In genomic region chr11:44600739-44601416, GRCh38 we compare ENCODE assay signal across 8 cellular contexts. TPM values are rescaled to one million over a fixed set of nuclear protein-coding genes. Genes with fewer than 3 reads are reported as not detected.
A peak's percentile ranks its signal among the peaks of the same experiment; 100 is the strongest.
DNase-seq lines count a peak whose midpoint lies in the region; ATAC-seq, FAIRE-seq and TF ChIP-seq lines count a peak whose summit lies in the region.

No MANE protein-coding gene starts in this region.

- no peaks in the 10 kb centered on the region for H3K27me3 ChIP-seq in SU-DHL-6 (ENCODE audit: low read length)
- no peaks in the 10 kb centered on the region for H3K27me3 ChIP-seq in osteoblast (ENCODE audit: insufficient read depth, low read length)

- peaks cover 30% of the 10 kb centered on the region for H3K4me1 ChIP-seq in osteoblast (ENCODE audit: insufficient read depth, low read length)
- H3K4me1 ChIP-seq in kidney (ENCODE audit: control insufficient read depth in 1 of 2, insufficient read depth in 1 of 2, low read depth in 1 of 2, low read length in 2 of 2): no peaks in the 10 kb centered on the region

- TF ChIP-seq CTCF in SU-DHL-6 (IDR thresholded peaks at IDR 0.05; ENCODE audit: insufficient read depth, low read length, poor library complexity, severe bottlenecking) (no peak), osteoblast (IDR thresholded peaks at IDR 0.05; ENCODE audit: extremely low read depth, low read depth, low read length) (no peak), kidney (IDR thresholded peaks at IDR 0.05; ENCODE audit: borderline replicate concordance, extremely low read depth, insufficient read depth) (no peak)

- H3K36me3 ChIP-seq in SU-DHL-6 (ENCODE audit: low read length) (no peaks in the 10 kb centered on the region), osteoblast (ENCODE audit: insufficient read depth, low read length) (peaks cover 9% of the 10 kb centered on the region), kidney (ENCODE audit: control insufficient read depth in 1 of 2, insufficient read depth in 2 of 2, low read length in 2 of 2) (peaks cover 0 to 2% of the 10 kb centered on the region in 2 donors)

- H3K4me2 ChIP-seq in SU-DHL-6 (ENCODE audit: low read depth, low read length, poor library complexity, severe bottlenecking) (peak overlapping the region; percentile 58), osteoblast (ENCODE audit: insufficient read depth, low read length) (no peak overlapping the region)

- H3K27ac ChIP-seq in SU-DHL-6 (ENCODE audit: low read depth, low read length) (peak overlapping the region; percentile 90), osteoblast (ENCODE audit: low read depth, low read length) (no peak overlapping the region), kidney (ENCODE audit: low read depth in 2 of 2, low read length in 2 of 2) (no peak overlapping the region)

- H3K9ac ChIP-seq in SU-DHL-6 (ENCODE audit: low read length) (peak overlapping the region; percentile 51; the same call in 1 of the 2 replicates), kidney (ENCODE audit: low read length in 2 of 2) (no peak overlapping the region)

- H2AFZ ChIP-seq in SU-DHL-6 (ENCODE audit: low read depth, low read length, severe bottlenecking) (no peak overlapping the region), osteoblast (ENCODE audit: low read length) (no peak overlapping the region)

- no peaks in the 10 kb centered on the region for H3K9me2 ChIP-seq in SU-DHL-6 (replicated peaks; ENCODE audit: insufficient read depth, low read length)

- FAIRE-seq in kidney (lab: Jason Lieb, UNC): no peak

- H3K4me3 ChIP-seq in SU-DHL-6 (ENCODE audit: insufficient read depth, low read length, poor library complexity, severe bottlenecking): no peak overlapping the region
- no peak overlapping the region for H3K4me3 ChIP-seq in osteoblast (ENCODE audit: insufficient read depth, low read length)
- no peak overlapping the region for H3K4me3 ChIP-seq in kidney (ENCODE audit: low read length in 2 of 2)

- ATAC-seq in GM18909 (IDR thresholded peaks at IDR 0.05; ENCODE audit: poor library complexity, unreplicated experiment): peak; percentile 37
- peak; percentile 16 for ATAC-seq in HG02852 (IDR thresholded peaks at IDR 0.05; ENCODE audit: unreplicated experiment)

- H4K20me1 ChIP-seq in SU-DHL-6 (ENCODE audit: low read depth, low read length) (no peaks in the 10 kb centered on the region), osteoblast (ENCODE audit: insufficient read depth, low read length) (no peaks in the 10 kb centered on the region)

- H3F3A ChIP-seq in SU-DHL-6 (ENCODE audit: insufficient read depth): peaks cover 10% of the 10 kb centered on the region; the same call in 1 of the 2 replicates

- no peaks in the 10 kb centered on the region for H3K79me2 ChIP-seq in SU-DHL-6 (ENCODE audit: insufficient read depth, low read length)
- no peaks in the 10 kb centered on the region for H3K79me2 ChIP-seq in osteoblast (ENCODE audit: insufficient read depth, low read length)

- DNase-seq in osteoblast (ENCODE audit: insufficient read length, low spot score, missing footprints): peak; percentile 79
- no peak for DNase-seq in kidney
- no peak for DNase-seq in NCI-H1930 (lab: John Stamatoyannopoulos, UW)
- no peak for DNase-seq in NOMO-1 (lab: John Stamatoyannopoulos, UW; ENCODE audit: unreplicated experiment in 2 of 2)
- DNase-seq in ecto neural progenitor cell (ENCODE audit: low spot score): no peak

- H3K9me3 ChIP-seq in SU-DHL-6 (ENCODE audit: insufficient read depth, low read length) (no peaks in the 10 kb centered on the region), osteoblast (ENCODE audit: low read depth, low read length) (no peaks in the 10 kb centered on the region), kidney (ENCODE audit: control insufficient read depth in 1 of 2, low read length in 2 of 2) (no peaks in the 10 kb centered on the region)

- intact Hi-C loops in kidney (cut with DNase I): no loop called here

RNA-seq across cellular contexts. Expression of gene CD82, which starts 35.4 kb away (rescaled TPM):
- total RNA-seq in osteoblast: 14.7 and 23.2 TPM in 2 replicates
- 94.4 TPM for total RNA-seq in kidney
- polyA plus RNA-seq in kidney (ENCODE audit: insufficient read depth, low read depth, low replicate concordance): 59.3 TPM
